ENCODE assay signal across 1 cellular context in genomic region chr19:10500247-10500592, GRCh38.
TF ChIP-seq lines count a peak whose summit lies in the region.

No MANE protein-coding gene starts in this region.

TF ChIP-seq in SK-N-SH, 30 proteins besides CTCF, POLR2A, EP300 and RAD21 (continued from another document):
- no peak for TF ChIP-seq REST (IDR thresholded peaks at IDR 0.05; ENCODE audit: low read depth, low read length)
- TF ChIP-seq, protein P1, sequence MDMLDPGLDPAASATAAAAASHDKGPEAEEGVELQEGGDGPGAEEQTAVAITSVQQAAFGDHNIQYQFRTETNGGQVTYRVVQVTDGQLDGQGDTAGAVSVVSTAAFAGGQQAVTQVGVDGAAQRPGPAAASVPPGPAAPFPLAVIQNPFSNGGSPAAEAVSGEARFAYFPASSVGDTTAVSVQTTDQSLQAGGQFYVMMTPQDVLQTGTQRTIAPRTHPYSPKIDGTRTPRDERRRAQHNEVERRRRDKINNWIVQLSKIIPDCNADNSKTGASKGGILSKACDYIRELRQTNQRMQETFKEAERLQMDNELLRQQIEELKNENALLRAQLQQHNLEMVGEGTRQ (IDR thresholded peaks at IDR 0.05; ENCODE audit: borderline replicate concordance, low read depth, low read length) = no peak
- TF ChIP-seq TCF12 (IDR thresholded peaks at IDR 0.05) = no peak
- TF ChIP-seq MEF2A (IDR thresholded peaks at IDR 0.05; ENCODE audit: borderline replicate concordance, low read depth) = no peak
- no peak for TF ChIP-seq YY1 (IDR thresholded peaks at IDR 0.05; ENCODE audit: low read depth)
- no peak for TF ChIP-seq MXI1 (IDR thresholded peaks at IDR 0.05; ENCODE audit: low read depth, low read length)
- TF ChIP-seq, protein P2, sequence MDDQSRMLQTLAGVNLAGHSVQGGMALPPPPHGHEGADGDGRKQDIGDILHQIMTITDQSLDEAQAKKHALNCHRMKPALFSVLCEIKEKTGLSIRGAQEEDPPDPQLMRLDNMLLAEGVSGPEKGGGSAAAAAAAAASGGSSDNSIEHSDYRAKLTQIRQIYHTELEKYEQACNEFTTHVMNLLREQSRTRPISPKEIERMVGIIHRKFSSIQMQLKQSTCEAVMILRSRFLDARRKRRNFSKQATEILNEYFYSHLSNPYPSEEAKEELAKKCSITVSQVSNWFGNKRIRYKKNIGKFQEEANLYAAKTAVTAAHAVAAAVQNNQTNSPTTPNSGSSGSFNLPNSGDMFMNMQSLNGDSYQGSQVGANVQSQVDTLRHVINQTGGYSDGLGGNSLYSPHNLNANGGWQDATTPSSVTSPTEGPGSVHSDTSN (IDR thresholded peaks at IDR 0.05) = no peak
- no peak for TF ChIP-seq RFX5 (IDR thresholded peaks at IDR 0.05; ENCODE audit: low read length)
- TF ChIP-seq ELF1 (IDR thresholded peaks at IDR 0.05) = no peak
- TF ChIP-seq, protein P3, sequence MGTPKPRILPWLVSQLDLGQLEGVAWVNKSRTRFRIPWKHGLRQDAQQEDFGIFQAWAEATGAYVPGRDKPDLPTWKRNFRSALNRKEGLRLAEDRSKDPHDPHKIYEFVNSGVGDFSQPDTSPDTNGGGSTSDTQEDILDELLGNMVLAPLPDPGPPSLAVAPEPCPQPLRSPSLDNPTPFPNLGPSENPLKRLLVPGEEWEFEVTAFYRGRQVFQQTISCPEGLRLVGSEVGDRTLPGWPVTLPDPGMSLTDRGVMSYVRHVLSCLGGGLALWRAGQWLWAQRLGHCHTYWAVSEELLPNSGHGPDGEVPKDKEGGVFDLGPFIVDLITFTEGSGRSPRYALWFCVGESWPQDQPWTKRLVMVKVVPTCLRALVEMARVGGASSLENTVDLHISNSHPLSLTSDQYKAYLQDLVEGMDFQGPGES (IDR thresholded peaks at IDR 0.05; ENCODE audit: low read depth, low read length) = no peak
- TF ChIP-seq RXRA (IDR thresholded peaks at IDR 0.05; ENCODE audit: borderline replicate concordance, low read depth) = no peak
TF ChIP-seq in SK-N-SH: peak in this region for 0.
